Comparison of ENCODE assay signal across 1 cellular context in the genomic region with DNA sequence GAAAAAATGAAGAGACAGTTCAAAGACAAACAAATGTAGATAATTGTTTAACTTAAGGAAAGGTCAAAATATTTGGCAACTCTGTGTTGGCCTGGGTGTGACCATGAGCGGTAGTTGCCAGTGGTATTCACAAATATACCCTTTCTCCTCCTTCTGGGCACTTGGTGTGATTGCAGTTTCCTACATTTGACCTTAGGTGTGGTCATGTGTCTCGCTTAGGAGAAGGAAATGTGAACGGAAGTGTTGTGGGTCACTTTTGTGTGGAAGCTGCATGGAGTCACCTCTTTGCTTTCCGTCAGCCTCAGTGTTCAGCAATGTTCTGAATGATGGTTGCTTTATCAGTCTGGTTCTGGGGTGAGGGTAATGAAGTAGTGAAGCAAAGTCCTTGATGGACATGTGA.
TF ChIP-seq lines count a peak whose summit lies in the region.

No MANE protein-coding gene starts in this region.

TF ChIP-seq in K562, 482 proteins besides CTCF, POLR2A, EP300 and RAD21 (continued from another document):
- TF ChIP-seq, protein P1, sequence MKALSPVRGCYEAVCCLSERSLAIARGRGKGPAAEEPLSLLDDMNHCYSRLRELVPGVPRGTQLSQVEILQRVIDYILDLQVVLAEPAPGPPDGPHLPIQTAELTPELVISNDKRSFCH (CRISPR knock-in tag; IDR thresholded peaks at IDR 0.05) = no peak
- TF ChIP-seq, protein P1 (tag; IDR thresholded peaks at IDR 0.05) = peak; percentile 70; the same call in 1 of the 2 replicates
- TF ChIP-seq CEBPB (tag; IDR thresholded peaks at IDR 0.05) (peak; percentile 44; the same call in 1 of the 2 replicates), MITF (IDR thresholded peaks at IDR 0.05) (peak; percentile 53; the same call in 1 of the 2 replicates), YY1 (IDR thresholded peaks at IDR 0.05; ENCODE audit: borderline replicate concordance in 1 of 3, control insufficient read depth in 1 of 3, extremely low read depth in 1 of 3, insufficient read depth in 3 of 3, insufficient read length in 1 of 3, insufficient replicate concordance in 2 of 3, low read depth in 1 of 3, low read length in 2 of 3) (no peak), JUND (IDR thresholded peaks at IDR 0.05; ENCODE audit: borderline replicate concordance, low read depth, low read length) (peak; percentile 27; the same call in 1 of the 2 replicates), JUND (tag; IDR thresholded peaks at IDR 0.05; ENCODE audit: borderline replicate concordance, low read depth, low read length) (no peak), TOE1 (IDR thresholded peaks at IDR 0.05; ENCODE audit: borderline replicate concordance) (peak; percentile 40; the same call in 1 of the 2 replicates), TOE1 (CRISPR knock-in tag; IDR thresholded peaks at IDR 0.05; ENCODE audit: borderline replicate concordance, low read depth) (no peak), SNAPC5 (CRISPR knock-in tag; IDR thresholded peaks at IDR 0.05) (no peak)
- TF ChIP-seq, protein P2, sequence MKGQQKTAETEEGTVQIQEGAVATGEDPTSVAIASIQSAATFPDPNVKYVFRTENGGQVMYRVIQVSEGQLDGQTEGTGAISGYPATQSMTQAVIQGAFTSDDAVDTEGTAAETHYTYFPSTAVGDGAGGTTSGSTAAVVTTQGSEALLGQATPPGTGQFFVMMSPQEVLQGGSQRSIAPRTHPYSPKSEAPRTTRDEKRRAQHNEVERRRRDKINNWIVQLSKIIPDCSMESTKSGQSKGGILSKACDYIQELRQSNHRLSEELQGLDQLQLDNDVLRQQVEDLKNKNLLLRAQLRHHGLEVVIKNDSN (CRISPR knock-in tag; IDR thresholded peaks at IDR 0.05) = peak; percentile 59
